9 cellular contexts compared by ENCODE assay signal in the genomic region with DNA sequence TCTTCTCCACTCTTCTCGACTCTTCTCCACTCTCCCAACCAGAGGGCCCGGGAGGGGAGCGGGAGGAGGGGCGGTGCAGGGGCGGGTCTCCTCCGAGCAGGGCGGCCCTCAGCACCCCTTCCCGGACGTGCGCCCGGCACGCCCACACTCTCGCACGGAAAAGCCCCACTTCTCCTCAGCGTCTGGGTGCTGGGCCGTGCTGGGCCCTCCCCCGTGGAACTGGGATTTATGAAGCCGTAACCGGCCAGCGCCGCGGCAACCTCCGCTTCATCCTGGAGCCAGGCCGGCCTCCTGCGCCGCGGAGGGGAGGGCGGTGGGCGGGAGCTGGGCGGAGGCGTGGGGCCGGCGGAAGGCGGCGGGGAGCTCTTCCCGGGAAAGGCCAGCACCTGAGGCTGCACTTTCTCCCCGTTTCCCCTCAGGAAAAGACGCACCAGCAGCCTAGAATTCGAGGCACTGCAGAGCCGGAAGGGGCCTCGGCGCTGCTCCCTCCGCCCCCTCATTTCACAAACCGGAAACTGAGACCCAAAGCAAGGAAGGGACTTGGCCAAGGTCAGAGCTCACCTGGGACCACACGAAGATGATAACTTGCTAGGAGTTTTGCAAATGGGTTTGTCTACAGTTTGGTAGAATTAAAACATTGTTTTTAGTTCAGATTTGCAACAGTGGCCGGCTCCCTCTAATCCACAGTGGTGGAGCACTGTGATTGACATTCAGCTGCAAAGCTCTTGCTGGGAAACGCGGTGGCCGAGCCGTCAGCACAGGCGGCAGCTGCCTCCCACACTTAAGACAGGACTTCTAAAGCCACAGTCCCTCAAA. TPM values are rescaled to one million over a fixed set of nuclear protein-coding genes. Genes with fewer than 3 reads are reported as not detected.
A peak's percentile ranks its signal among the peaks of the same experiment; 100 is the strongest.
DNase-seq lines count a peak whose midpoint lies in the region; ATAC-seq and TF ChIP-seq lines count a peak whose summit lies in the region.
"Had no signal": no experiment of that assay in that cellular context is flagged by ENCODE, and none has a peak within 500 bp of the region (broad histone marks: within the 10 kb centered on the region; RNA-seq: fewer than 3 reads in every experiment).

No MANE protein-coding gene starts in this region.

- H2BK12ac ChIP-seq in trophoblast cell (ENCODE audit: low read length), result peak overlapping the region; percentile 42

- WGBS in trophoblast cell (ENCODE audit: extremely low coverage, insufficient coverage, insufficient read length), result no CpG with 5 or more reads among the region's 51 CpGs

- peak overlapping the region; percentile 89 for H4K91ac ChIP-seq in trophoblast cell (ENCODE audit: low read depth, low read length)

- peak overlapping the region; percentile 84 for H3K14ac ChIP-seq in trophoblast cell (ENCODE audit: low read length)

- H2BK120ac ChIP-seq in trophoblast cell (ENCODE audit: insufficient read depth, low read length, poor library complexity), result peak overlapping the region; percentile 48

- no peaks in the 10 kb centered on the region for H3K79me2 ChIP-seq in PC-3 (ENCODE audit: low read length)
- H3K79me2 ChIP-seq in trophoblast cell (ENCODE audit: control insufficient read depth, insufficient read depth, low read length, poor library complexity), result no peaks in the 10 kb centered on the region

- H4K12ac ChIP-seq in trophoblast cell (ENCODE audit: low read depth, low read length), result peak overlapping the region; percentile 65

- peaks cover 0 to 15% of the 10 kb centered on the region in 2 donors for H3K36me3 Mint-ChIP-seq in activated naive CD4-positive, alpha-beta T cell treated with anti-CD3 and anti-CD28 coated beads, Interleukin-2, amount 50 U/mL, for 72 hours

- H3K4ac ChIP-seq in trophoblast cell (ENCODE audit: low read depth, low read length), result no peak overlapping the region

- H3K36me3 ChIP-seq in PC-3 (ENCODE audit: low read depth, low read length), result no peaks in the 10 kb centered on the region
- H3K36me3 ChIP-seq in trophoblast cell (ENCODE audit: control insufficient read depth in 1 of 2, insufficient read depth in 2 of 2, low read length in 2 of 2), result no peaks in the 10 kb centered on the region

- peak overlapping the region; percentile 55 to 94 for H3K27ac Mint-ChIP-seq in activated naive CD4-positive, alpha-beta T cell treated with anti-CD3 and anti-CD28 coated beads, Interleukin-2, amount 50 U/mL, for 72 hours

- CTCF ChIA-PET in PC-3 (lab: Charles Lee), result no interaction called here

- H3K9me3 Mint-ChIP-seq in activated naive CD4-positive, alpha-beta T cell treated with anti-CD3 and anti-CD28 coated beads, Interleukin-2, amount 50 U/mL, for 72 hours, result peaks cover 0 to 4% of the 10 kb centered on the region in 2 donors

- H3K9me2 ChIP-seq in PC-3 (replicated peaks; ENCODE audit: low read length), result no peaks in the 10 kb centered on the region

- peak overlapping the region; percentile 85 for H3K18ac ChIP-seq in trophoblast cell (ENCODE audit: low read length)

- no peak for TF ChIP-seq CTCF in PC-3 (conservative IDR thresholded peaks at IDR 0.05; ENCODE audit: low read depth, low read length)

- no peak overlapping the region for H3K23ac ChIP-seq in trophoblast cell (ENCODE audit: low read length)

- H3K4me2 ChIP-seq in PC-3 (ENCODE audit: low read length), result peak overlapping the region; percentile 87
- H3K4me2 ChIP-seq in trophoblast cell (ENCODE audit: low read length), result peak overlapping the region; percentile 76

- ATAC-seq in HG03064 (IDR thresholded peaks at IDR 0.05; ENCODE audit: low read depth, unreplicated experiment), result peak; percentile 52
- ATAC-seq in PC-3, result peak; percentile 64
- ATAC-seq in activated naive CD4-positive, alpha-beta T cell treated with anti-CD3 and anti-CD28 coated beads, Interleukin-2, amount 50 U/mL, for 72 hours, result peak; percentile 51 to 66
- ATAC-seq in Right ventricle myocardium superior (ENCODE audit: poor library complexity), result peak; percentile 64

- DNase-seq in DMS 273 (lab: John Stamatoyannopoulos, UW; ENCODE audit: unreplicated experiment) (peak; percentile 69), DMS 273 treated with DMSO at 0.1 percent for 48 hours (lab: John Stamatoyannopoulos, UW) (no peak), PC-3 (peak; percentile 27), Right ventricle myocardium superior (peak; percentile 89), trophoblast cell (peak; percentile 25 to 65), NCI-H128 (lab: John Stamatoyannopoulos, UW; ENCODE audit: unreplicated experiment) (no peak)
- DNase-seq in activated naive CD4-positive, alpha-beta T cell treated with anti-CD3 and anti-CD28 coated beads, Interleukin-2, amount 50 U/mL, for 72 hours (ENCODE audit: low spot score in 2 of 2), result peak in 1 of 2 donors; percentile 52

- H3F3A ChIP-seq in PC-3 (ENCODE audit: low read length, unreplicated experiment), result no peaks in the 10 kb centered on the region

- intact Hi-C loops in PC-3 (cut with micrococcal nuclease) (no loop called here), Right ventricle myocardium superior (cut with DNase I) (no loop called here)

- no peak overlapping the region for H3K27ac ChIP-seq in PC-3 (ENCODE audit: low read length)
- peak overlapping the region; percentile 74 for H3K27ac ChIP-seq in trophoblast cell (ENCODE audit: low read depth, low read length)
- H3K27ac ChIP-seq: 22Rv1 had no signal

- H3K4me1 ChIP-seq in PC-3 (ENCODE audit: insufficient read depth, low read length) (peaks cover 4% of the 10 kb centered on the region), trophoblast cell (ENCODE audit: control insufficient read depth in 1 of 2, insufficient read depth in 2 of 2, low read length in 2 of 2) (peaks cover 8 to 15% of the 10 kb centered on the region in 2 experiments)

- H2AFZ ChIP-seq in PC-3 (ENCODE audit: low read length), result peak overlapping the region; percentile 90
- H2AFZ ChIP-seq in trophoblast cell (ENCODE audit: insufficient read depth, low read length, poor library complexity), result peak overlapping the region; percentile 67

- no TSS peak for BruUV-seq in PC-3 (replicated peaks; lab: Mats Ljungman, UMichigan)

- no peaks in the 10 kb centered on the region for H3K9me3 ChIP-seq in PC-3 (ENCODE audit: low read length)
- no peaks in the 10 kb centered on the region for H3K9me3 ChIP-seq in trophoblast cell (ENCODE audit: insufficient read depth, low read depth, low read length)

- no peak overlapping the region for H2AK5ac ChIP-seq in trophoblast cell (ENCODE audit: low read length)

- peak overlapping the region; percentile 64 for H4K8ac ChIP-seq in trophoblast cell (ENCODE audit: low read depth, low read length)

- H3K9ac ChIP-seq in PC-3 (ENCODE audit: low read length) (no peak overlapping the region), trophoblast cell (ENCODE audit: low read length) (peak overlapping the region; percentile 71)

- peak overlapping the region; percentile 62 for H2BK5ac ChIP-seq in trophoblast cell (ENCODE audit: low read depth, low read length, poor library complexity)

- H3K4me3 ChIP-seq in PC-3 (ENCODE audit: low read length) (peak overlapping the region; percentile 58), trophoblast cell (ENCODE audit: low read depth, low read length) (peak overlapping the region; percentile 81)

- no peaks in the 10 kb centered on the region for H4K20me1 ChIP-seq in PC-3 (ENCODE audit: low read length)

- POLR2A ChIA-PET in PC-3 (lab: Charles Lee; ENCODE audit: unreplicated experiment), result no interaction called here

- H3K79me1 ChIP-seq in trophoblast cell (ENCODE audit: low read length), result peaks cover 6% of the 10 kb centered on the region

- H3K27me3 ChIP-seq in PC-3 (ENCODE audit: low read length), result peaks cover 15% of the 10 kb centered on the region; the same call in 1 of the 2 replicates
- no peaks in the 10 kb centered on the region for H3K27me3 ChIP-seq in trophoblast cell (ENCODE audit: insufficient read depth, low read length)

RNA-seq across cellular contexts. Expression of gene JAM3, which starts 31.6 kb away (rescaled TPM):
- total RNA-seq in PC-3 (2014; rRNA removed) (1.6 and 3.1 TPM in 2 replicates), Right ventricle myocardium superior (23.1 TPM)
- 10 to 100 TPM in 1 of 2 donors, under 1 TPM in 1; 0.98 to 17.7 TPM for total RNA-seq in activated naive CD4-positive, alpha-beta T cell treated with anti-CD3 and anti-CD28 coated beads, Interleukin-2, amount 50 U/mL, for 72 hours
- polyA plus RNA-seq in trophoblast cell (2013), result 9.1 TPM in 2 replicates

Comparison
In these comparisons a context has a peak if more than half of its experiments do, and no peak if none do; other contexts are left out.
1. DNase-seq: peak in DMS 273 (single experiment), PC-3 (single experiment), Right ventricle myocardium superior (single experiment) and trophoblast cell (2 of 2); none in DMS 273 treated with DMSO at 0.1 percent for 48 hours (single experiment) and NCI-H128 (single experiment).
2. Peak in every context shown above with its lines, with median percentiles within 50 percentile points of each other: ATAC-seq.